ENCODE assay signal across 1 cellular context in the genomic region with DNA sequence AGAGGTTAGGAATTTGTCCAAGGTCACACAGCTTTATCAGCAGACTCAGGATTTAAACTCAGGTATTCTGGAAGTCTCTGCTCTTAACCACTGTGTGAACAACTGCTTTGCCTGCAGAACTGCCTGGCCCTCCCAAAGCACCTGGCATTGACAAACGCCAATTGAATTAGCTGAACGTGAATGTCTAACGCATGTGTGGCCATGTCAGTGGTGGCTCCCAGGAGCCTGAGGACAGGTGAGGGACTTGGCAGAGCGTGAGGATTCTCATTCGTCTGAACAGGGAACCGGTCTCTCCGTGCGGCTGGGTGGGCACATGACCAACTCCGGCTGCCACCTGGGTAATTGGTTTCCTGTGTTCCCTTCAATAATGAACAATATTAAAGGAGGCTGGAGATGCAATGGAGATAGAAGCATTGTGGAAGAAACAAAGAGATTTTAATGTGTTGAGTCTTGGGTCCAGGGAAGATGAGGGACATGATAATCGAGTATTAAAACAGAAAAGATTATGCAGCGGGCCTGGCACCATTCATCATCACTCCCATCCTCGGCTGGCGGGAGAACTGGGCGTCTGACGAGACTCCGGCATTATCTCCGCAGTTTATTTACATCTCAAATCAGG.
TF ChIP-seq lines count a peak whose summit lies in the region.

No MANE protein-coding gene starts in this region.

TF ChIP-seq in SK-N-SH, 30 proteins besides CTCF, POLR2A, EP300 and RAD21 (continued from another document):
- no peak for TF ChIP-seq USF2 (IDR thresholded peaks at IDR 0.05; ENCODE audit: borderline replicate concordance, low read depth, low read length)
- TF ChIP-seq TAF1 (IDR thresholded peaks at IDR 0.05; ENCODE audit: borderline replicate concordance, low read depth, low read length), result no peak
- no peak for TF ChIP-seq SIN3A (IDR thresholded peaks at IDR 0.05; ENCODE audit: borderline replicate concordance, low read depth, low read length)
- peak; percentile 75; the same call in 1 of the 2 replicates for TF ChIP-seq FOXJ3 (CRISPR knock-in tag; IDR thresholded peaks at IDR 0.05)
- TF ChIP-seq GABPA (IDR thresholded peaks at IDR 0.05; ENCODE audit: low read depth), result no peak
- TF ChIP-seq TEAD4 (IDR thresholded peaks at IDR 0.05; ENCODE audit: borderline replicate concordance, insufficient read depth), result no peak
- no peak for TF ChIP-seq USF1 (IDR thresholded peaks at IDR 0.05; ENCODE audit: borderline replicate concordance, low read depth)
- no peak for TF ChIP-seq POLR2AphosphoS5 (IDR thresholded peaks at IDR 0.05; ENCODE audit: low read depth, low read length)
- TF ChIP-seq FOSL2 (IDR thresholded peaks at IDR 0.05; ENCODE audit: borderline replicate concordance, low read depth), result no peak
- no peak for TF ChIP-seq RFX5 (IDR thresholded peaks at IDR 0.05; ENCODE audit: low read length)
- peak; percentile 35; the same call in 1 of the 2 replicates for TF ChIP-seq MXI1 (IDR thresholded peaks at IDR 0.05; ENCODE audit: low read depth, low read length)
- TF ChIP-seq FOXM1 (IDR thresholded peaks at IDR 0.05; ENCODE audit: low read depth), result no peak
- TF ChIP-seq NRF1 (IDR thresholded peaks at IDR 0.05; ENCODE audit: low read depth, low read length), result no peak
- TF ChIP-seq JUND (IDR thresholded peaks at IDR 0.05), result no peak
- TF ChIP-seq RCOR1 (IDR thresholded peaks at IDR 0.05; ENCODE audit: low read length), result peak; percentile 86; the same call in 1 of the 2 replicates
- TF ChIP-seq IRF3 (IDR thresholded peaks at IDR 0.05; ENCODE audit: low read depth, low read length), result no peak
- TF ChIP-seq TCF12 (IDR thresholded peaks at IDR 0.05), result no peak
- TF ChIP-seq, protein P1, sequence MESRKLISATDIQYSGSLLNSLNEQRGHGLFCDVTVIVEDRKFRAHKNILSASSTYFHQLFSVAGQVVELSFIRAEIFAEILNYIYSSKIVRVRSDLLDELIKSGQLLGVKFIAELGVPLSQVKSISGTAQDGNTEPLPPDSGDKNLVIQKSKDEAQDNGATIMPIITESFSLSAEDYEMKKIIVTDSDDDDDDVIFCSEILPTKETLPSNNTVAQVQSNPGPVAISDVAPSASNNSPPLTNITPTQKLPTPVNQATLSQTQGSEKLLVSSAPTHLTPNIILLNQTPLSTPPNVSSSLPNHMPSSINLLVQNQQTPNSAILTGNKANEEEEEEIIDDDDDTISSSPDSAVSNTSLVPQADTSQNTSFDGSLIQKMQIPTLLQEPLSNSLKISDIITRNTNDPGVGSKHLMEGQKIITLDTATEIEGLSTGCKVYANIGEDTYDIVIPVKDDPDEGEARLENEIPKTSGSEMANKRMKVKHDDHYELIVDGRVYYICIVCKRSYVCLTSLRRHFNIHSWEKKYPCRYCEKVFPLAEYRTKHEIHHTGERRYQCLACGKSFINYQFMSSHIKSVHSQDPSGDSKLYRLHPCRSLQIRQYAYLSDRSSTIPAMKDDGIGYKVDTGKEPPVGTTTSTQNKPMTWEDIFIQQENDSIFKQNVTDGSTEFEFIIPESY (IDR thresholded peaks at IDR 0.05; ENCODE audit: borderline replicate concordance, low read depth), result no peak
- TF ChIP-seq MEF2A (IDR thresholded peaks at IDR 0.05; ENCODE audit: borderline replicate concordance, low read depth), result no peak
- no peak for TF ChIP-seq YY1 (IDR thresholded peaks at IDR 0.05; ENCODE audit: low read depth)
- TF ChIP-seq REST (IDR thresholded peaks at IDR 0.05; ENCODE audit: low read depth, low read length), result no peak
- no peak for TF ChIP-seq RXRA (IDR thresholded peaks at IDR 0.05; ENCODE audit: borderline replicate concordance, low read depth)
- TF ChIP-seq MAX (IDR thresholded peaks at IDR 0.05; ENCODE audit: low read depth), result no peak
- no peak for TF ChIP-seq NFIC (IDR thresholded peaks at IDR 0.05; ENCODE audit: borderline replicate concordance)
- no peak for TF ChIP-seq PBX3 (IDR thresholded peaks at IDR 0.05)
